ENCODE assay signal across 8 cellular contexts in the genomic region with DNA sequence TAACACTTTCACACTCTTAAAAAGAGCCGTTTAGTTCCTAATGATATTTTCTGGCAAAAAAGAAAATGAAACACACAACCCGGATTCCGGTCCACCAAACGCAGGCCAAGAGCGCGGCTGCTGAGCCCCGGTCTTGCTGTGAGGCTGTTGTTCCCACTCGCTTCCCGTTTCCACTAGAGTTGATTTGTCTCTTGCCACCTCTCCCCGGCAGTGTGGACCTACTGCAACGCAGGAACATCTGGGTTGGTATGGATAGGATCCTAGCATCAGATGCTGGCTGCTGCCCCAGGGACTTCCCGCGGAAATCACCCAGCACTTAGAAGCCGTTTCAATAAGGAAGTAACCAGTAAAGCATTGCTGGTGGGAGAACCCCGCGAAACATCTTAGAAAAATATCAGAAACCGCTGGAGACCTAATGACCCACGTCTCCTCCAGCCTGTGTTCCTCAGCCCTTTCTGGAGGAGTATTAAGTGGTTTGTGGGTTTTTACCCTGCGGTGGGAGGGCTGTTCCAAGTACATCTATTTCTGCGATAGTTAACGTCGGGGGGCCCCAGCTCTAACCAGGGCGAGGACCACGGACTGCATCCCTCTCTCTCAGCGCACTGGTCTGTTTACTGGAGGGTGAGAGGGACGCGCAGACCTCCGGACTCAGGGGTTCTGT. TPM values are rescaled to one million over a fixed set of nuclear protein-coding genes. Genes with fewer than 3 reads are reported as not detected.
DNase-seq lines count a peak whose midpoint lies in the region; ATAC-seq and TF ChIP-seq lines count a peak whose summit lies in the region.

No MANE protein-coding gene starts in this region.

- TF ChIP-seq CTCF in right lobe of liver (IDR thresholded peaks at IDR 0.05): no peak

- ATAC-seq in GM19397 (IDR thresholded peaks at IDR 0.05; ENCODE audit: unreplicated experiment) (peak; percentile 52), HG03558 (IDR thresholded peaks at IDR 0.05; ENCODE audit: extremely low read depth, unreplicated experiment) (peak; percentile 41), right lobe of liver (peak; percentile 62 to 68 (median 66))

- peak overlapping the region; percentile 75 to 93 (median 85) for H3K4me3 ChIP-seq in BLaER1 treated with 17β-estradiol and CSF1 and Interleukin-3, amounts not matched to agents 10 nM and 100 nM
- peak overlapping the region; percentile 47 to 72 (median 65) for H3K4me3 ChIP-seq in right lobe of liver

- H3K27me3 ChIP-seq in BLaER1 treated with 17β-estradiol and CSF1 and Interleukin-3, amounts not matched to agents 10 nM and 100 nM: peaks cover 19 to 27% (median 22%) of the 10 kb centered on the region in 11 experiments; a peak in 19 of 22 replicates
- no peaks in the 10 kb centered on the region for H3K27me3 ChIP-seq in right lobe of liver

- H3K9ac ChIP-seq in BLaER1 treated with 17β-estradiol and CSF1 and Interleukin-3, amounts not matched to agents 10 nM and 100 nM: peak overlapping the region; percentile 74 to 88 (median 83); a peak in 21 of 22 replicates

- H3K27ac ChIP-seq in BLaER1 treated with 17β-estradiol and CSF1 and Interleukin-3, amounts not matched to agents 10 nM and 100 nM: peak overlapping the region; percentile 42 to 87 (median 79); a peak in 21 of 22 replicates
- H3K27ac ChIP-seq in caudate nucleus (ENCODE audit: low read depth, low read length): peak overlapping the region; percentile 86
- peak overlapping the region; percentile 2 to 33 (median 29) for H3K27ac ChIP-seq in right lobe of liver

- peaks cover 18 to 35% (median 28%) of the 10 kb centered on the region in 10 experiments for H3K4me1 ChIP-seq in BLaER1 treated with 17β-estradiol and CSF1 and Interleukin-3, amounts not matched to agents 10 nM and 100 nM
- H3K4me1 ChIP-seq in right lobe of liver: peaks cover 0 to 2% (median 0%) of the 10 kb centered on the region in 4 donors

- no peaks in the 10 kb centered on the region; a peak in 4 of 22 replicates for H3K36me3 ChIP-seq in BLaER1 treated with 17β-estradiol and CSF1 and Interleukin-3, amounts not matched to agents 10 nM and 100 nM
- H3K36me3 ChIP-seq in right lobe of liver: no peaks in the 10 kb centered on the region

- no peak for TF ChIP-seq POLR2A in right lobe of liver (IDR thresholded peaks at IDR 0.05)

- H3K9me3 ChIP-seq in BLaER1 treated with 17β-estradiol and CSF1 and Interleukin-3, amounts not matched to agents 10 nM and 100 nM (replicated peaks in 1 of 11): no peaks in the 10 kb centered on the region
- no peaks in the 10 kb centered on the region for H3K9me3 ChIP-seq in right lobe of liver

- intact Hi-C loops in right lobe of liver (cut with DNase I): no loop called here

- H4K20me1 ChIP-seq in BLaER1 treated with 17β-estradiol and CSF1 and Interleukin-3, amounts not matched to agents 10 nM and 100 nM: peaks cover 0 to 15% (median 5%) of the 10 kb centered on the region in 11 experiments; a peak in 9 of 22 replicates

- WGBS in right lobe of liver (ENCODE audit: insufficient coverage, low coverage, low lambda C conversion rate, missing lambda C conversion rate): 14% methylated on average over 19 of the region's 28 CpGs

- peak overlapping the region; percentile 81 to 97 (median 87) for H3K4me2 ChIP-seq in BLaER1 treated with 17β-estradiol and CSF1 and Interleukin-3, amounts not matched to agents 10 nM and 100 nM

- DNase-seq in UCSD-AML1 (lab: John Stamatoyannopoulos, UW; ENCODE audit: unreplicated experiment): peak; percentile 73
- peak in 39 of 61 donors; percentile 17 to 80 (median 55) for DNase-seq in caudate nucleus (lab: John Stamatoyannopoulos, UW)
- DNase-seq in right lobe of liver: peak; percentile 33 to 59 (median 56)
- DNase-seq in stimulated activated CD4-positive, alpha-beta T cell treated with anti-CD3 and anti-CD28 coated beads, TNF-alpha, amount 100 ng/mL, for 1 hour (ENCODE audit: low read depth in 3 of 3, low spot score in 1 of 3): peak; percentile 31 to 50 (median 39)
- no peak for DNase-seq in OCI-M2 (lab: John Stamatoyannopoulos, UW; ENCODE audit: unreplicated experiment)

RNA-seq across cellular contexts. Expression of a gene that starts 0.9 kb away (rescaled TPM):
- total RNA-seq in right lobe of liver: 10 to 100 TPM in 1 of 6 experiments, 1 to 10 TPM in 5; 5.1 to 10.2 (median 7.1) TPM

Comparison
In these comparisons a context has a peak if more than half of its experiments do, and no peak if none do; other contexts are left out.
1. H3K27ac ChIP-seq: peak in every context shown above with its lines; median percentile 86 in caudate nucleus; 79 in BLaER1 treated with 17β-estradiol and CSF1 and Interleukin-3, amounts not matched to agents 10 nM and 100 nM; 29 in right lobe of liver.